In the genomic region with DNA sequence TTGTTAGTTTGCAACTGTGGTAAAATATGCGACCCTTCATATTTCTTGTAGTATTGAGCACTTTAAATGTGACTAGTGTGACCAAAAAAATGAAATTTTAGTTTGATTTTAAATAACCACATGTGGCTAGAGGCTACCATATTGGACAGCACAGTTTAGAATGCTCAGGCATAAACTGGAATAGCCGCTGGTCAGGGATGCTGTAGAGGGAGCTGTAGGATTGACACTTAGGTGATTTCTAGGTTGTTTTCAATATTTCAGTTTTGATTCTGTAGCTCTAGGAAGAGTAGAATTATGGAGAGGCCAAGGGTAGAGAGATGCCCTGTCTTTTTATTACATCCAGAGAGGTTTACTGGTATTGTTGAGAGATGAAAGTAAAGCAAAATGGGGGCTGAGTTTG, we compare ENCODE assay signal across 2 cellular contexts.
TF ChIP-seq lines count a peak whose summit lies in the region.

No MANE protein-coding gene starts in this region.

TF ChIP-seq in HCT116, 20 proteins besides CTCF, POLR2A, EP300 and RAD21:
- TF ChIP-seq, protein P1, sequence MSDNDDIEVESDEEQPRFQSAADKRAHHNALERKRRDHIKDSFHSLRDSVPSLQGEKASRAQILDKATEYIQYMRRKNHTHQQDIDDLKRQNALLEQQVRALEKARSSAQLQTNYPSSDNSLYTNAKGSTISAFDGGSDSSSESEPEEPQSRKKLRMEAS (IDR thresholded peaks at IDR 0.05): no peak
- TF ChIP-seq, protein P2, sequence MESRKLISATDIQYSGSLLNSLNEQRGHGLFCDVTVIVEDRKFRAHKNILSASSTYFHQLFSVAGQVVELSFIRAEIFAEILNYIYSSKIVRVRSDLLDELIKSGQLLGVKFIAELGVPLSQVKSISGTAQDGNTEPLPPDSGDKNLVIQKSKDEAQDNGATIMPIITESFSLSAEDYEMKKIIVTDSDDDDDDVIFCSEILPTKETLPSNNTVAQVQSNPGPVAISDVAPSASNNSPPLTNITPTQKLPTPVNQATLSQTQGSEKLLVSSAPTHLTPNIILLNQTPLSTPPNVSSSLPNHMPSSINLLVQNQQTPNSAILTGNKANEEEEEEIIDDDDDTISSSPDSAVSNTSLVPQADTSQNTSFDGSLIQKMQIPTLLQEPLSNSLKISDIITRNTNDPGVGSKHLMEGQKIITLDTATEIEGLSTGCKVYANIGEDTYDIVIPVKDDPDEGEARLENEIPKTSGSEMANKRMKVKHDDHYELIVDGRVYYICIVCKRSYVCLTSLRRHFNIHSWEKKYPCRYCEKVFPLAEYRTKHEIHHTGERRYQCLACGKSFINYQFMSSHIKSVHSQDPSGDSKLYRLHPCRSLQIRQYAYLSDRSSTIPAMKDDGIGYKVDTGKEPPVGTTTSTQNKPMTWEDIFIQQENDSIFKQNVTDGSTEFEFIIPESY (IDR thresholded peaks at IDR 0.05; ENCODE audit: extremely low read depth, insufficient replicate concordance, low read length): no peak
- TF ChIP-seq TCF7L2 (IDR thresholded peaks at IDR 0.05; ENCODE audit: borderline replicate concordance, extremely low read depth, insufficient read depth, insufficient read length) (no peak), CBX3 (IDR thresholded peaks at IDR 0.05; ENCODE audit: low read depth) (no peak), SP1 (IDR thresholded peaks at IDR 0.05; ENCODE audit: low read depth) (no peak), ELF1 (IDR thresholded peaks at IDR 0.05; ENCODE audit: borderline replicate concordance, low read depth) (no peak), SIN3A (IDR thresholded peaks at IDR 0.05; ENCODE audit: low read depth) (no peak), ZFX (IDR thresholded peaks at IDR 0.05) (no peak), SRF (IDR thresholded peaks at IDR 0.05; ENCODE audit: low read depth) (no peak), EZH2 (IDR thresholded peaks at IDR 0.05) (no peak), FOSL1 (IDR thresholded peaks at IDR 0.05; ENCODE audit: low read depth) (no peak), JUND (IDR thresholded peaks at IDR 0.05) (no peak), EZH2phosphoT487 (IDR thresholded peaks at IDR 0.05; ENCODE audit: borderline replicate concordance) (no peak), POLR2AphosphoS5 (IDR thresholded peaks at IDR 0.05; ENCODE audit: low read depth, low read length) (no peak)
- TF ChIP-seq, protein P3, sequence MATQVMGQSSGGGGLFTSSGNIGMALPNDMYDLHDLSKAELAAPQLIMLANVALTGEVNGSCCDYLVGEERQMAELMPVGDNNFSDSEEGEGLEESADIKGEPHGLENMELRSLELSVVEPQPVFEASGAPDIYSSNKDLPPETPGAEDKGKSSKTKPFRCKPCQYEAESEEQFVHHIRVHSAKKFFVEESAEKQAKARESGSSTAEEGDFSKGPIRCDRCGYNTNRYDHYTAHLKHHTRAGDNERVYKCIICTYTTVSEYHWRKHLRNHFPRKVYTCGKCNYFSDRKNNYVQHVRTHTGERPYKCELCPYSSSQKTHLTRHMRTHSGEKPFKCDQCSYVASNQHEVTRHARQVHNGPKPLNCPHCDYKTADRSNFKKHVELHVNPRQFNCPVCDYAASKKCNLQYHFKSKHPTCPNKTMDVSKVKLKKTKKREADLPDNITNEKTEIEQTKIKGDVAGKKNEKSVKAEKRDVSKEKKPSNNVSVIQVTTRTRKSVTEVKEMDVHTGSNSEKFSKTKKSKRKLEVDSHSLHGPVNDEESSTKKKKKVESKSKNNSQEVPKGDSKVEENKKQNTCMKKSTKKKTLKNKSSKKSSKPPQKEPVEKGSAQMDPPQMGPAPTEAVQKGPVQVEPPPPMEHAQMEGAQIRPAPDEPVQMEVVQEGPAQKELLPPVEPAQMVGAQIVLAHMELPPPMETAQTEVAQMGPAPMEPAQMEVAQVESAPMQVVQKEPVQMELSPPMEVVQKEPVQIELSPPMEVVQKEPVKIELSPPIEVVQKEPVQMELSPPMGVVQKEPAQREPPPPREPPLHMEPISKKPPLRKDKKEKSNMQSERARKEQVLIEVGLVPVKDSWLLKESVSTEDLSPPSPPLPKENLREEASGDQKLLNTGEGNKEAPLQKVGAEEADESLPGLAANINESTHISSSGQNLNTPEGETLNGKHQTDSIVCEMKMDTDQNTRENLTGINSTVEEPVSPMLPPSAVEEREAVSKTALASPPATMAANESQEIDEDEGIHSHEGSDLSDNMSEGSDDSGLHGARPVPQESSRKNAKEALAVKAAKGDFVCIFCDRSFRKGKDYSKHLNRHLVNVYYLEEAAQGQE (IDR thresholded peaks at IDR 0.05; ENCODE audit: low read depth): no peak
- TF ChIP-seq, protein P4, sequence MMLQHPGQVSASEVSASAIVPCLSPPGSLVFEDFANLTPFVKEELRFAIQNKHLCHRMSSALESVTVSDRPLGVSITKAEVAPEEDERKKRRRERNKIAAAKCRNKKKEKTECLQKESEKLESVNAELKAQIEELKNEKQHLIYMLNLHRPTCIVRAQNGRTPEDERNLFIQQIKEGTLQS (IDR thresholded peaks at IDR 0.05): no peak
TF ChIP-seq in HCT116: peak in this region for 0.

TF ChIP-seq in K562, 482 proteins besides CTCF, POLR2A, EP300 and RAD21:
- TF ChIP-seq IRF2 (CRISPR knock-in tag; IDR thresholded peaks at IDR 0.05): no peak
- no peak for TF ChIP-seq ZNF785 (CRISPR knock-in tag; IDR thresholded peaks at IDR 0.05)
- TF ChIP-seq, protein P5, sequence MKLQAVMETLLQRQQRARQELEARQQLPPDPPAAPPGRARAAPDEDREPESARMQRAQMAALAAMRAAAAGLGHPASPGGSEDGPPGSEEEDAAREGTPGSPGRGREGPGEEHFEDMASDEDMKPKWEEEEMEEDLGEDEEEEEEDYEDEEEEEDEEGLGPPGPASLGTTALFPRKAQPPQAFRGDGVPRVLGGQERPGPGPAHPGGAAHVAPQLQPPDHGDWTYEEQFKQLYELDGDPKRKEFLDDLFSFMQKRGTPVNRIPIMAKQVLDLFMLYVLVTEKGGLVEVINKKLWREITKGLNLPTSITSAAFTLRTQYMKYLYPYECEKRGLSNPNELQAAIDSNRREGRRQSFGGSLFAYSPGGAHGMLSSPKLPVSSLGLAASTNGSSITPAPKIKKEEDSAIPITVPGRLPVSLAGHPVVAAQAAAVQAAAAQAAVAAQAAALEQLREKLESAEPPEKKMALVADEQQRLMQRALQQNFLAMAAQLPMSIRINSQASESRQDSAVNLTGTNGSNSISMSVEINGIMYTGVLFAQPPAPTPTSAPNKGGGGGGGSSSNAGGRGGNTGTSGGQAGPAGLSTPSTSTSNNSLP (IDR thresholded peaks at IDR 0.05; ENCODE audit: borderline replicate concordance, low read depth, low read length): no peak
- TF ChIP-seq, protein P6, sequence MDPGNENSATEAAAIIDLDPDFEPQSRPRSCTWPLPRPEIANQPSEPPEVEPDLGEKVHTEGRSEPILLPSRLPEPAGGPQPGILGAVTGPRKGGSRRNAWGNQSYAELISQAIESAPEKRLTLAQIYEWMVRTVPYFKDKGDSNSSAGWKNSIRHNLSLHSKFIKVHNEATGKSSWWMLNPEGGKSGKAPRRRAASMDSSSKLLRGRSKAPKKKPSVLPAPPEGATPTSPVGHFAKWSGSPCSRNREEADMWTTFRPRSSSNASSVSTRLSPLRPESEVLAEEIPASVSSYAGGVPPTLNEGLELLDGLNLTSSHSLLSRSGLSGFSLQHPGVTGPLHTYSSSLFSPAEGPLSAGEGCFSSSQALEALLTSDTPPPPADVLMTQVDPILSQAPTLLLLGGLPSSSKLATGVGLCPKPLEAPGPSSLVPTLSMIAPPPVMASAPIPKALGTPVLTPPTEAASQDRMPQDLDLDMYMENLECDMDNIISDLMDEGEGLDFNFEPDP (CRISPR knock-in tag; IDR thresholded peaks at IDR 0.05): no peak
- no peak for TF ChIP-seq SREBF1 (IDR thresholded peaks at IDR 0.05; ENCODE audit: borderline replicate concordance, low read depth, low read length)
- TF ChIP-seq OTX1 (CRISPR knock-in tag; IDR thresholded peaks at IDR 0.05): no peak
- TF ChIP-seq, protein P7, sequence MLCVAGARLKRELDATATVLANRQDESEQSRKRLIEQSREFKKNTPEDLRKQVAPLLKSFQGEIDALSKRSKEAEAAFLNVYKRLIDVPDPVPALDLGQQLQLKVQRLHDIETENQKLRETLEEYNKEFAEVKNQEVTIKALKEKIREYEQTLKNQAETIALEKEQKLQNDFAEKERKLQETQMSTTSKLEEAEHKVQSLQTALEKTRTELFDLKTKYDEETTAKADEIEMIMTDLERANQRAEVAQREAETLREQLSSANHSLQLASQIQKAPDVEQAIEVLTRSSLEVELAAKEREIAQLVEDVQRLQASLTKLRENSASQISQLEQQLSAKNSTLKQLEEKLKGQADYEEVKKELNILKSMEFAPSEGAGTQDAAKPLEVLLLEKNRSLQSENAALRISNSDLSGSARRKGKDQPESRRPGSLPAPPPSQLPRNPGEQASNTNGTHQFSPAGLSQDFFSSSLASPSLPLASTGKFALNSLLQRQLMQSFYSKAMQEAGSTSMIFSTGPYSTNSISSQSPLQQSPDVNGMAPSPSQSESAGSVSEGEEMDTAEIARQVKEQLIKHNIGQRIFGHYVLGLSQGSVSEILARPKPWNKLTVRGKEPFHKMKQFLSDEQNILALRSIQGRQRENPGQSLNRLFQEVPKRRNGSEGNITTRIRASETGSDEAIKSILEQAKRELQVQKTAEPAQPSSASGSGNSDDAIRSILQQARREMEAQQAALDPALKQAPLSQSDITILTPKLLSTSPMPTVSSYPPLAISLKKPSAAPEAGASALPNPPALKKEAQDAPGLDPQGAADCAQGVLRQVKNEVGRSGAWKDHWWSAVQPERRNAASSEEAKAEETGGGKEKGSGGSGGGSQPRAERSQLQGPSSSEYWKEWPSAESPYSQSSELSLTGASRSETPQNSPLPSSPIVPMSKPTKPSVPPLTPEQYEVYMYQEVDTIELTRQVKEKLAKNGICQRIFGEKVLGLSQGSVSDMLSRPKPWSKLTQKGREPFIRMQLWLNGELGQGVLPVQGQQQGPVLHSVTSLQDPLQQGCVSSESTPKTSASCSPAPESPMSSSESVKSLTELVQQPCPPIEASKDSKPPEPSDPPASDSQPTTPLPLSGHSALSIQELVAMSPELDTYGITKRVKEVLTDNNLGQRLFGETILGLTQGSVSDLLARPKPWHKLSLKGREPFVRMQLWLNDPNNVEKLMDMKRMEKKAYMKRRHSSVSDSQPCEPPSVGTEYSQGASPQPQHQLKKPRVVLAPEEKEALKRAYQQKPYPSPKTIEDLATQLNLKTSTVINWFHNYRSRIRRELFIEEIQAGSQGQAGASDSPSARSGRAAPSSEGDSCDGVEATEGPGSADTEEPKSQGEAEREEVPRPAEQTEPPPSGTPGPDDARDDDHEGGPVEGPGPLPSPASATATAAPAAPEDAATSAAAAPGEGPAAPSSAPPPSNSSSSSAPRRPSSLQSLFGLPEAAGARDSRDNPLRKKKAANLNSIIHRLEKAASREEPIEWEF (CRISPR knock-in tag; IDR thresholded peaks at IDR 0.05): no peak
TF ChIP-seq in K562: peak in this region for 0.
